10 cellular contexts compared by ENCODE assay signal in the genomic region with DNA sequence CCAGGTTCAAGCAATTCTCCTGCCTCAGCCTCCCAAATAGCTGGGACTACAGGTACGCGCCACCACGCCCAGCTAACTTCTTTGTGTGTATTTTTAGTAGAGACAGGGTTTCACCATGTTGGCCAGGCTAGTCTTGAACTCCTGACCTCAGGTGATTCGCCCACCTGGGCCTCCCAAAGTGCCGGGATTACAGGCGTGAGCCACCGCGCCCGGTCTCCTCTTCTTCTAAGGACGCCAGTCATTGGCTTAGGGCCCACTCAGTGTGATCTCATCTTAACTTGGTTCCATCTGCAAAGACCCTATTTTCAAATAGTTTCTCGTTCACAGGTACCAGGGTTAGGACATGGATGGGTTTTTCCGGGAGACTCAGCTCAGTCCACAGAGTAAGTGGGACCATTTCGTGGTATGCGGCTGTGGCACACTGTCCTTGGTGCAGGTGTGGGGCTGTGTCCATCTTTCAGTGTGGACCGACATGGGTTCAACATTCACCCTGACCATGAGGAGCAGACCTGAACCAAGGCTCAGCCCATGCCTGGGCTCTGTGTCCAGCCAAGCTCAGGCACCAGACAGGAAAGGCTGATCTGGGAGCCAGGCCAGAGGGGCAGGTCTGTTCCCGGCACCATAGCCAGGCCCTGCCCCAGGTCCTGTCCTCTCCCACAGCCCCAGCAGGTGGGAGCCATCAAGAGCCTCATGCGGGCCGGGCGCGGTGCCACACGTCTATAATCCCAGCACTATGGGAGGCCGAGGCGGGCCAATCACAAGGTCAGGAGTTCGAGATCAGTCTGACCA. TPM values are rescaled to one million over a fixed set of nuclear protein-coding genes. Genes with fewer than 3 reads are reported as not detected.
A peak's percentile ranks its signal among the peaks of the same experiment; 100 is the strongest.
DNase-seq lines count a peak whose midpoint lies in the region; ATAC-seq and TF ChIP-seq lines count a peak whose summit lies in the region.
"Had no signal": no experiment of that assay in that cellular context is flagged by ENCODE, and none has a peak within 500 bp of the region (broad histone marks: within the 10 kb centered on the region; RNA-seq: fewer than 3 reads in every experiment).

No MANE protein-coding gene starts in this region.

- H3K27me3 Mint-ChIP-seq in CD4-positive, alpha-beta T cell, result no peaks in the 10 kb centered on the region

- DNase-seq in CD4-positive, alpha-beta T cell, result peak in 1 of 10 experiments; percentile 28
- DNase-seq in esophagus squamous epithelium (lab: John Stamatoyannopoulos, UW) (no peak), ovary (peak; percentile 93 to 97 (median 96)), NCI-H226 (no peak), posterior vena cava (ENCODE audit: low spot score) (no peak), KG1 (lab: John Stamatoyannopoulos, UW) (no peak)
- DNase-seq: central memory CD4-positive, alpha-beta T cell; Kasumi-1 had no signal

- H3K9ac ChIP-seq in OCI-LY1 (ENCODE audit: low read length), result no peak overlapping the region

- H3K27me3 ChIP-seq in CD4-positive, alpha-beta T cell (ENCODE audit: control insufficient read depth, insufficient read depth, low read length), result no peaks in the 10 kb centered on the region
- H3K27me3 ChIP-seq in OCI-LY1 (ENCODE audit: insufficient read depth, low read length), result no peaks in the 10 kb centered on the region
- no peaks in the 10 kb centered on the region for H3K27me3 ChIP-seq in esophagus squamous epithelium
- H3K27me3 ChIP-seq in ovary, result no peaks in the 10 kb centered on the region

- ATAC-seq in CD4-positive, alpha-beta T cell (ENCODE audit: poor library complexity), result no peak
- no peak for ATAC-seq in GM19035 (IDR thresholded peaks at IDR 0.05; ENCODE audit: unreplicated experiment)

- peaks cover 13% of the 10 kb centered on the region for H3K36me3 Mint-ChIP-seq in CD4-positive, alpha-beta T cell (ENCODE audit: low read depth)

- no peaks in the 10 kb centered on the region for H3K9me2 ChIP-seq in OCI-LY1 (ENCODE audit: low read depth, low read length)

- POLR2A ChIA-PET in CD4-positive, alpha-beta T cell (lab: Charles Lee), result interaction anchor here (0.5 to 2.9 kb wide), 4 partner anchors 21 to 347 kb away, joined by 3 to 12 read pairs (median 3); no protein-coding TSS in a partner anchor

- H3K27ac Mint-ChIP-seq in CD4-positive, alpha-beta T cell, result peak overlapping the region; percentile 93

- peak overlapping the region; percentile 34 for H3K4me3 Mint-ChIP-seq in CD4-positive, alpha-beta T cell

- peaks cover 54% of the 10 kb centered on the region for H3K4me1 ChIP-seq in OCI-LY1 (ENCODE audit: insufficient read depth, low read length, severe bottlenecking)
- H3K4me1 ChIP-seq in esophagus squamous epithelium, result peaks cover 74 to 89% (median 79%) of the 10 kb centered on the region in 3 donors
- peaks cover 32% of the 10 kb centered on the region for H3K4me1 ChIP-seq in ovary (ENCODE audit: insufficient read depth)

- CTCF ChIA-PET in CD4-positive, alpha-beta T cell (lab: Charles Lee), result interaction anchor here (1.9 to 2.7 kb wide), 2 partner anchors 16 to 42 kb away, joined by 4 to 16 read pairs; a partner anchor contains a TSS

- TF ChIP-seq EP300 in ovary (IDR thresholded peaks at IDR 0.05), result peak; percentile 48

- H3F3A ChIP-seq in OCI-LY1 (ENCODE audit: insufficient read depth, low read length), result no peaks in the 10 kb centered on the region

- H2AFZ ChIP-seq in OCI-LY1 (ENCODE audit: low read length), result no peak overlapping the region

- no peaks in the 10 kb centered on the region for H3K9me3 ChIP-seq in CD4-positive, alpha-beta T cell (ENCODE audit: control insufficient read depth, low read length)
- H3K9me3 ChIP-seq in OCI-LY1 (ENCODE audit: low read length) (no peaks in the 10 kb centered on the region), esophagus squamous epithelium (no peaks in the 10 kb centered on the region), ovary (no peaks in the 10 kb centered on the region)

- no peak for TF ChIP-seq POLR2A in esophagus squamous epithelium (IDR thresholded peaks at IDR 0.05)
- TF ChIP-seq POLR2A in ovary (IDR thresholded peaks at IDR 0.05), result peak; percentile 52

- no peak overlapping the region for H3K4me2 ChIP-seq in OCI-LY1 (ENCODE audit: low read length)

- intact Hi-C loops in CD4-positive, alpha-beta T cell (cut with DNase I, micrococcal nuclease), result loop anchor here (5.0 kb wide), 1 partner anchor 36 kb away; a partner anchor contains a TSS
- intact Hi-C loops in esophagus squamous epithelium (cut with DNase I) (no loop called here), ovary (cut with DNase I) (no loop called here), posterior vena cava (cut with DNase I) (no loop called here)

- WGBS in esophagus squamous epithelium, 2 donors, result 61 to 85% methylated on average over 11 to 17 of the region's 24 CpGs
- WGBS in ovary, 3 donors, result 49 to 52% (median 52%) methylated on average over 24 of the region's 24 CpGs

- peak overlapping the region; percentile 10 for H3K27ac ChIP-seq in CD4-positive, alpha-beta T cell (ENCODE audit: low read depth, low read length)
- H3K27ac ChIP-seq in OCI-LY1 (ENCODE audit: low read depth, low read length, poor library complexity, severe bottlenecking) (peak overlapping the region; percentile 57), esophagus squamous epithelium (peak overlapping the region; percentile 97 to 99 (median 99)), ovary (peak overlapping the region; percentile 61 to 100)

- no peak for TF ChIP-seq CTCF in CD4-positive, alpha-beta T cell (IDR thresholded peaks at IDR 0.05)
- TF ChIP-seq CTCF in OCI-LY1 (IDR thresholded peaks at IDR 0.05; ENCODE audit: low read length) (no peak), esophagus squamous epithelium (IDR thresholded peaks at IDR 0.05) (no peak), ovary (IDR thresholded peaks at IDR 0.05) (no peak)

- H3K4me3 ChIP-seq in OCI-LY1 (ENCODE audit: low read depth, low read length, poor library complexity, severe bottlenecking) (no peak overlapping the region), esophagus squamous epithelium (no peak overlapping the region), ovary (no peak overlapping the region)

- H3K4me1 Mint-ChIP-seq in CD4-positive, alpha-beta T cell (ENCODE audit: low read depth), result peaks cover 47% of the 10 kb centered on the region

- no peaks in the 10 kb centered on the region for H3K9me3 Mint-ChIP-seq in CD4-positive, alpha-beta T cell

- H3K36me3 ChIP-seq in OCI-LY1 (ENCODE audit: insufficient read depth, low read length) (no peaks in the 10 kb centered on the region; the same call in 1 of the 2 replicates), esophagus squamous epithelium (peaks cover 0 to 8% (median 1%) of the 10 kb centered on the region in 3 donors), ovary (no peaks in the 10 kb centered on the region)

- no peaks in the 10 kb centered on the region for H3K79me2 ChIP-seq in OCI-LY1 (ENCODE audit: insufficient read depth, low read length)

- no peaks in the 10 kb centered on the region for H4K20me1 ChIP-seq in OCI-LY1 (ENCODE audit: insufficient read depth, low read length)

RNA-seq across cellular contexts. Expression of a gene that starts 2.8 kb away (rescaled TPM):
- 100 to 1,000 TPM; 325 to 347 TPM for total RNA-seq in CD4-positive, alpha-beta T cell
- total RNA-seq in esophagus squamous epithelium, result 100 to 1,000 TPM; 147 to 300 (median 189) TPM
- 100 to 1,000 TPM in 5 of 7 donors, 10 to 100 TPM in 2; 58.3 to 186 (median 122) TPM for total RNA-seq in ovary
- 10 to 100 TPM; 22.1 to 69.5 TPM for polyA plus RNA-seq in ovary
- 100 to 1,000 TPM in 1 of 2 donors, 10 to 100 TPM in 1; 99.6 to 126 TPM for total RNA-seq in posterior vena cava

RNA-seq across cellular contexts. Expression of a gene that starts 38.3 kb away (rescaled TPM):
- total RNA-seq in CD4-positive, alpha-beta T cell, result 10 to 100 TPM; 44.4 to 44.9 TPM
- total RNA-seq in esophagus squamous epithelium (10 to 100 TPM; 42.3 to 79.0 (median 63.8) TPM), ovary (100 to 1,000 TPM in 1 of 7 donors, 10 to 100 TPM in 6; 47.8 to 131 (median 90.2) TPM), posterior vena cava (10 to 100 TPM; 44.6 to 52.1 TPM)
- 10 to 100 TPM; 14.4 to 65.7 TPM for polyA plus RNA-seq in ovary

RNA-seq across cellular contexts. Expression of a gene that starts 42.3 kb away (rescaled TPM):
- total RNA-seq in CD4-positive, alpha-beta T cell, result 10 to 100 TPM; 96.4 to 97.3 TPM
- total RNA-seq in esophagus squamous epithelium (10 to 100 TPM; 22.9 to 26.9 (median 23.6) TPM), ovary (10 to 100 TPM; 16.6 to 61.5 (median 47.8) TPM), posterior vena cava (10 to 100 TPM; 55.8 to 57.1 TPM)
- 10 to 100 TPM; 21.1 to 22.5 TPM for polyA plus RNA-seq in ovary

RNA-seq across cellular contexts. Expression of a gene that starts 42.9 kb away (rescaled TPM):
- 10 to 100 TPM; 17.4 to 17.9 TPM for total RNA-seq in CD4-positive, alpha-beta T cell
- total RNA-seq in esophagus squamous epithelium (10 to 100 TPM in 1 of 4 donors, 1 to 10 TPM in 2, not detected in 1; 3.0 to 11.4 (median 3.2) TPM), ovary (10 to 100 TPM in 5 of 7 donors, 1 to 10 TPM in 2; 4.5 to 24.5 (median 10.7) TPM), posterior vena cava (1 to 10 TPM in 1 of 2 donors, under 1 TPM in 1; 0.90 to 2.4 TPM)
- polyA plus RNA-seq in ovary, result 10 to 100 TPM in 1 of 2 donors, 1 to 10 TPM in 1; 1.8 to 31.7 TPM

Comparison
In these comparisons a context has a peak if more than half of its experiments do, and no peak if none do; other contexts are left out.
1. DNase-seq: peak in ovary (5 of 5); none in esophagus squamous epithelium (single experiment), NCI-H226 (single experiment), posterior vena cava (single experiment) and KG1 (single experiment).
2. H3K27ac ChIP-seq: peak in every context shown above with its lines; median percentile 99 in esophagus squamous epithelium; 80 in ovary; 57 in OCI-LY1; 10 in CD4-positive, alpha-beta T cell.
3. intact Hi-C loops: an anchor here in CD4-positive, alpha-beta T cell (5.0 kb wide); none called in esophagus squamous epithelium, ovary and posterior vena cava.